22 cellular contexts compared by ENCODE assay signal in genomic region chr4:88528861-88529260, GRCh38. TPM values are rescaled to one million over a fixed set of nuclear protein-coding genes. Genes with fewer than 3 reads are reported as not detected.
DNase-seq lines count a peak whose midpoint lies in the region; ATAC-seq and TF ChIP-seq lines count a peak whose summit lies in the region.
"Had no signal": no experiment of that assay in that cellular context is flagged by ENCODE, and none has a peak within 500 bp of the region (broad histone marks: within the 10 kb centered on the region; RNA-seq: fewer than 3 reads in every experiment).

No MANE protein-coding gene starts in this region.

- no peak overlapping the region for H3K27ac Mint-ChIP-seq in neural crest cell (ENCODE audit: unreplicated experiment)
- H3K27ac Mint-ChIP-seq: activated CD4-positive, alpha-beta T cell treated with anti-CD3 and anti-CD28 coated beads, Interleukin-2, amount 10 ng/mL, durations not matched to agents 7 days and 5 days; immature natural killer cell; memory B cell; neural progenitor cell; stimulated activated naive B cell treated with anti-CD40 and anti-IgM and Interleukin-4, amounts not matched to agents 10 μg/mL and 1 μg/mL and 100 μg/mL, for 72 hours had no signal

- no peaks in the 10 kb centered on the region for H3K79me2 ChIP-seq in OCI-LY1 (ENCODE audit: insufficient read depth, low read length)

- H3K9me2 ChIP-seq in OCI-LY1 (ENCODE audit: low read depth, low read length): no peaks in the 10 kb centered on the region

- in situ Hi-C loops in G401 (cut with HindIII; ENCODE audit: low sequenced_read_pairs): no loop called here

- H3K4me1 ChIP-seq in OCI-LY1 (ENCODE audit: insufficient read depth, low read length, severe bottlenecking): no peaks in the 10 kb centered on the region

- H3K36me3 ChIP-seq in OCI-LY1 (ENCODE audit: insufficient read depth, low read length): no peaks in the 10 kb centered on the region
- H3K36me3 ChIP-seq: colonic mucosa, neural progenitor cell, SJSA1, transverse colon had no signal

- no peaks in the 10 kb centered on the region for H3K36me3 Mint-ChIP-seq in neural crest cell (ENCODE audit: low read depth)
- H3K36me3 Mint-ChIP-seq: immature natural killer cell; memory B cell; neural progenitor cell; stimulated activated naive B cell treated with anti-CD40 and anti-IgM and Interleukin-4, amounts not matched to agents 10 μg/mL and 1 μg/mL and 100 μg/mL, for 72 hours had no signal

- H3K27ac ChIP-seq in OCI-LY1 (ENCODE audit: low read depth, low read length, poor library complexity, severe bottlenecking): no peak overlapping the region
- H3K27ac ChIP-seq: colonic mucosa, neural progenitor cell, SJSA1, transverse colon had no signal

- H3F3A ChIP-seq in OCI-LY1 (ENCODE audit: insufficient read depth, low read length): no peaks in the 10 kb centered on the region

- DNase-seq in G401 (ENCODE audit: low spot score) (peak; percentile 17), dermis blood vessel endothelial cell (peak; percentile 23), neural crest cell (ENCODE audit: low read depth, low spot score) (no peak), SKM-1 (lab: John Stamatoyannopoulos, UW; ENCODE audit: unreplicated experiment) (no peak)
- DNase-seq in stimulated activated CD4-positive, alpha-beta T cell treated with anti-CD3 and anti-CD28 coated beads, Interleukin-2, amount 100 ng/mL, for 24 hours: no peak
- DNase-seq: activated CD4-positive, alpha-beta T cell treated with anti-CD3 and anti-CD28 coated beads, Interleukin-2, amount 10 ng/mL, durations not matched to agents 7 days and 5 days; activated naive CD4-positive, alpha-beta T cell; activated T-cell treated with anti-CD3 and anti-CD28 coated beads for 4 hours; aorta; colonic mucosa; DMS79 treated with DMSO at 0.1 percent for 48 hours; immature natural killer cell; NCI-H1694 treated with DMSO at 0.1 percent for 48 hours; NCI-H510A; stimulated activated naive B cell treated with anti-CD40 and anti-IgM and Interleukin-4, amounts not matched to agents 10 μg/mL and 1 μg/mL and 100 μg/mL, for 72 hours; transverse colon had no signal

- no peak overlapping the region for H2AFZ ChIP-seq in OCI-LY1 (ENCODE audit: low read length)
- H2AFZ ChIP-seq: neural progenitor cell had no signal

- no peaks in the 10 kb centered on the region for H4K20me1 ChIP-seq in OCI-LY1 (ENCODE audit: insufficient read depth, low read length)

- TF ChIP-seq CTCF in OCI-LY1 (IDR thresholded peaks at IDR 0.05; ENCODE audit: low read length): peak; percentile 7; the same call in 1 of the 2 replicates
- peak; percentile 47 for TF ChIP-seq CTCF in neural crest cell (conservative IDR thresholded peaks at IDR 0.05)

- H3K4me3 Mint-ChIP-seq in neural crest cell: no peak overlapping the region
- H3K4me3 Mint-ChIP-seq: activated CD4-positive, alpha-beta T cell treated with anti-CD3 and anti-CD28 coated beads, Interleukin-2, amount 10 ng/mL, durations not matched to agents 7 days and 5 days; immature natural killer cell; memory B cell; neural progenitor cell; stimulated activated naive B cell treated with anti-CD40 and anti-IgM and Interleukin-4, amounts not matched to agents 10 μg/mL and 1 μg/mL and 100 μg/mL, for 72 hours had no signal

- no peaks in the 10 kb centered on the region for H3K9me3 ChIP-seq in OCI-LY1 (ENCODE audit: low read length)
- H3K9me3 ChIP-seq: colonic mucosa, SJSA1, transverse colon had no signal

- no peaks in the 10 kb centered on the region for H3K27me3 Mint-ChIP-seq in neural crest cell (ENCODE audit: low read depth)
- H3K27me3 Mint-ChIP-seq: activated CD4-positive, alpha-beta T cell treated with anti-CD3 and anti-CD28 coated beads, Interleukin-2, amount 10 ng/mL, durations not matched to agents 7 days and 5 days; memory B cell; stimulated activated naive B cell treated with anti-CD40 and anti-IgM and Interleukin-4, amounts not matched to agents 10 μg/mL and 1 μg/mL and 100 μg/mL, for 72 hours had no signal

- H3K4me1 Mint-ChIP-seq in neural crest cell: peaks cover 10% of the 10 kb centered on the region

- no peaks in the 10 kb centered on the region for H3K27me3 ChIP-seq in OCI-LY1 (ENCODE audit: insufficient read depth, low read length)
- H3K27me3 ChIP-seq: colonic mucosa, neural progenitor cell, SJSA1, transverse colon had no signal

- H3K4me3 ChIP-seq in OCI-LY1 (ENCODE audit: low read depth, low read length, poor library complexity, severe bottlenecking): no peak overlapping the region
- H3K4me3 ChIP-seq: colonic mucosa, neural progenitor cell, SJSA1, transverse colon had no signal

- no peaks in the 10 kb centered on the region for H3K9me3 Mint-ChIP-seq in neural crest cell
- H3K9me3 Mint-ChIP-seq: activated CD4-positive, alpha-beta T cell treated with anti-CD3 and anti-CD28 coated beads, Interleukin-2, amount 10 ng/mL, durations not matched to agents 7 days and 5 days; immature natural killer cell; memory B cell; neural progenitor cell; stimulated activated naive B cell treated with anti-CD40 and anti-IgM and Interleukin-4, amounts not matched to agents 10 μg/mL and 1 μg/mL and 100 μg/mL, for 72 hours had no signal

- no peak overlapping the region for H3K4me2 ChIP-seq in OCI-LY1 (ENCODE audit: low read length)
- H3K4me2 ChIP-seq: neural progenitor cell had no signal

- ATAC-seq in HG03521 (IDR thresholded peaks at IDR 0.05; ENCODE audit: unreplicated experiment) (no peak), GM21447 (IDR thresholded peaks at IDR 0.05; ENCODE audit: unreplicated experiment) (no peak)
- ATAC-seq: stimulated activated naive B cell treated with anti-CD40 and anti-IgM and Interleukin-4, amounts not matched to agents 10 μg/mL and 1 μg/mL and 100 μg/mL, for 72 hours had no signal

- H3K9ac ChIP-seq in OCI-LY1 (ENCODE audit: low read length): no peak overlapping the region
- H3K9ac ChIP-seq: neural progenitor cell had no signal

RNA-seq across cellular contexts. Expression of gene PYURF, which starts 5.3 kb away (rescaled TPM):
- total RNA-seq in G401 (2014; rRNA removed; shearing (Covaris generic)): 177 and 198 TPM in 2 replicates
- total RNA-seq in dermis blood vessel endothelial cell (64.4 and 78.1 TPM in 2 replicates), neural crest cell (61.3 and 64.3 TPM in 2 replicates)

Comparison
In these comparisons a context has a peak if more than half of its experiments do, and no peak if none do; other contexts are left out.
1. DNase-seq: peak in G401 (single experiment) and dermis blood vessel endothelial cell (single experiment); none in neural crest cell (single experiment), SKM-1 (single experiment) and stimulated activated CD4-positive, alpha-beta T cell treated with anti-CD3 and anti-CD28 coated beads, Interleukin-2, amount 100 ng/mL, for 24 hours (0 of 2).